In genomic region chr4:17810260-17811077, GRCh38 we compare ENCODE assay signal across 1 cellular context.
TF ChIP-seq lines count a peak whose summit lies in the region.

Gene DCAF16, minus strand, starts transcription at chr4:17810757. Its CDS starts 6,616 bp downstream, at chr4:17804141.
Gene NCAPG, plus strand, starts transcription at chr4:17810979. Its CDS starts 99 bp downstream, at chr4:17811078.

TF ChIP-seq in HepG2, 621 proteins besides CTCF, POLR2A, EP300 and RAD21 (continued from another document and continues in another):
- TF ChIP-seq, protein P1, sequence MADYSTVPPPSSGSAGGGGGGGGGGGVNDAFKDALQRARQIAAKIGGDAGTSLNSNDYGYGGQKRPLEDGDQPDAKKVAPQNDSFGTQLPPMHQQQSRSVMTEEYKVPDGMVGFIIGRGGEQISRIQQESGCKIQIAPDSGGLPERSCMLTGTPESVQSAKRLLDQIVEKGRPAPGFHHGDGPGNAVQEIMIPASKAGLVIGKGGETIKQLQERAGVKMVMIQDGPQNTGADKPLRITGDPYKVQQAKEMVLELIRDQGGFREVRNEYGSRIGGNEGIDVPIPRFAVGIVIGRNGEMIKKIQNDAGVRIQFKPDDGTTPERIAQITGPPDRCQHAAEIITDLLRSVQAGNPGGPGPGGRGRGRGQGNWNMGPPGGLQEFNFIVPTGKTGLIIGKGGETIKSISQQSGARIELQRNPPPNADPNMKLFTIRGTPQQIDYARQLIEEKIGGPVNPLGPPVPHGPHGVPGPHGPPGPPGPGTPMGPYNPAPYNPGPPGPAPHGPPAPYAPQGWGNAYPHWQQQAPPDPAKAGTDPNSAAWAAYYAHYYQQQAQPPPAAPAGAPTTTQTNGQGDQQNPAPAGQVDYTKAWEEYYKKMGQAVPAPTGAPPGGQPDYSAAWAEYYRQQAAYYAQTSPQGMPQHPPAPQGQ (CRISPR knock-in tag; IDR thresholded peaks at IDR 0.05; ENCODE audit: borderline replicate concordance), result no peak; the same call in 1 of the 2 replicates
- TF ChIP-seq SPEN (CRISPR knock-in tag; IDR thresholded peaks at IDR 0.05; ENCODE audit: low read depth), result peak; percentile 97; the same call in 1 of the 2 replicates
- no peak for TF ChIP-seq SYNCRIP (IDR thresholded peaks at IDR 0.05; ENCODE audit: insufficient read depth, low read depth, low read length)
- TF ChIP-seq SNRNP70 (IDR thresholded peaks at IDR 0.05; ENCODE audit: low read depth, low read length), result no peak
- TF ChIP-seq, protein P2, sequence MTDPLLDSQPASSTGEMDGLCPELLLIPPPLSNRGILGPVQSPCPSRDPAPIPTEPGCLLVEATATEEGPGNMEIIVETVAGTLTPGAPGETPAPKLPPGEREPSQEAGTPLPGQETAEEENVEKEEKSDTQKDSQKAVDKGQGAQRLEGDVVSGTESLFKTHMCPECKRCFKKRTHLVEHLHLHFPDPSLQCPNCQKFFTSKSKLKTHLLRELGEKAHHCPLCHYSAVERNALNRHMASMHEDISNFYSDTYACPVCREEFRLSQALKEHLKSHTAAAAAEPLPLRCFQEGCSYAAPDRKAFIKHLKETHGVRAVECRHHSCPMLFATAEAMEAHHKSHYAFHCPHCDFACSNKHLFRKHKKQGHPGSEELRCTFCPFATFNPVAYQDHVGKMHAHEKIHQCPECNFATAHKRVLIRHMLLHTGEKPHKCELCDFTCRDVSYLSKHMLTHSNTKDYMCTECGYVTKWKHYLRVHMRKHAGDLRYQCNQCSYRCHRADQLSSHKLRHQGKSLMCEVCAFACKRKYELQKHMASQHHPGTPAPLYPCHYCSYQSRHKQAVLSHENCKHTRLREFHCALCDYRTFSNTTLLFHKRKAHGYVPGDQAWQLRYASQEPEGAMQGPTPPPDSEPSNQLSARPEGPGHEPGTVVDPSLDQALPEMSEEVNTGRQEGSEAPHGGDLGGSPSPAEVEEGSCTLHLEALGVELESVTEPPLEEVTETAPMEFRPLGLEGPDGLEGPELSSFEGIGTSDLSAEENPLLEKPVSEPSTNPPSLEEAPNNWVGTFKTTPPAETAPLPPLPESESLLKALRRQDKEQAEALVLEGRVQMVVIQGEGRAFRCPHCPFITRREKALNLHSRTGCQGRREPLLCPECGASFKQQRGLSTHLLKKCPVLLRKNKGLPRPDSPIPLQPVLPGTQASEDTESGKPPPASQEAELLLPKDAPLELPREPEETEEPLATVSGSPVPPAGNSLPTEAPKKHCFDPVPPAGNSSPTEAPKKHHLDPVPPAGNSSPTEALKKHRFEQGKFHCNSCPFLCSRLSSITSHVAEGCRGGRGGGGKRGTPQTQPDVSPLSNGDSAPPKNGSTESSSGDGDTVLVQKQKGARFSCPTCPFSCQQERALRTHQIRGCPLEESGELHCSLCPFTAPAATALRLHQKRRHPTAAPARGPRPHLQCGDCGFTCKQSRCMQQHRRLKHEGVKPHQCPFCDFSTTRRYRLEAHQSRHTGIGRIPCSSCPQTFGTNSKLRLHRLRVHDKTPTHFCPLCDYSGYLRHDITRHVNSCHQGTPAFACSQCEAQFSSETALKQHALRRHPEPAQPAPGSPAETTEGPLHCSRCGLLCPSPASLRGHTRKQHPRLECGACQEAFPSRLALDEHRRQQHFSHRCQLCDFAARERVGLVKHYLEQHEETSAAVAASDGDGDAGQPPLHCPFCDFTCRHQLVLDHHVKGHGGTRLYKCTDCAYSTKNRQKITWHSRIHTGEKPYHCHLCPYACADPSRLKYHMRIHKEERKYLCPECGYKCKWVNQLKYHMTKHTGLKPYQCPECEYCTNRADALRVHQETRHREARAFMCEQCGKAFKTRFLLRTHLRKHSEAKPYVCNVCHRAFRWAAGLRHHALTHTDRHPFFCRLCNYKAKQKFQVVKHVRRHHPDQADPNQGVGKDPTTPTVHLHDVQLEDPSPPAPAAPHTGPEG (CRISPR knock-in tag; IDR thresholded peaks at IDR 0.05), result peak; percentile 90
- TF ChIP-seq ZSCAN22 (CRISPR knock-in tag; IDR thresholded peaks at IDR 0.05), result no peak
- TF ChIP-seq TBX3 (IDR thresholded peaks at IDR 0.05; ENCODE audit: borderline replicate concordance), result peak; percentile 28; the same call in 1 of the 2 replicates
- no peak for TF ChIP-seq ZNF441 (CRISPR knock-in tag; IDR thresholded peaks at IDR 0.05; ENCODE audit: borderline replicate concordance)
- peak; percentile 83; the same call in 1 of the 2 replicates for TF ChIP-seq MZF1 (CRISPR knock-in tag; IDR thresholded peaks at IDR 0.05; ENCODE audit: borderline replicate concordance)
- TF ChIP-seq TBX2 (CRISPR knock-in tag; IDR thresholded peaks at IDR 0.05; ENCODE audit: borderline replicate concordance), result peak; percentile 89; the same call in 1 of the 2 replicates
- no peak for TF ChIP-seq ZKSCAN1 (IDR thresholded peaks at IDR 0.05; ENCODE audit: low read length)
- no peak for TF ChIP-seq KDM6A (CRISPR knock-in tag; IDR thresholded peaks at IDR 0.05; ENCODE audit: low read depth)
- TF ChIP-seq RBAK (CRISPR knock-in tag; IDR thresholded peaks at IDR 0.05), result no peak; the same call in 1 of the 2 replicates
- TF ChIP-seq SAFB2 (CRISPR knock-in tag; IDR thresholded peaks at IDR 0.05; ENCODE audit: borderline replicate concordance, low read depth), result peak; percentile 38; the same call in 1 of the 2 replicates
- TF ChIP-seq ZNF460 (CRISPR knock-in tag; IDR thresholded peaks at IDR 0.05; ENCODE audit: borderline replicate concordance), result no peak
- peak; percentile 97 for TF ChIP-seq SIN3B (IDR thresholded peaks at IDR 0.05; ENCODE audit: low read length)
- TF ChIP-seq, protein P3, sequence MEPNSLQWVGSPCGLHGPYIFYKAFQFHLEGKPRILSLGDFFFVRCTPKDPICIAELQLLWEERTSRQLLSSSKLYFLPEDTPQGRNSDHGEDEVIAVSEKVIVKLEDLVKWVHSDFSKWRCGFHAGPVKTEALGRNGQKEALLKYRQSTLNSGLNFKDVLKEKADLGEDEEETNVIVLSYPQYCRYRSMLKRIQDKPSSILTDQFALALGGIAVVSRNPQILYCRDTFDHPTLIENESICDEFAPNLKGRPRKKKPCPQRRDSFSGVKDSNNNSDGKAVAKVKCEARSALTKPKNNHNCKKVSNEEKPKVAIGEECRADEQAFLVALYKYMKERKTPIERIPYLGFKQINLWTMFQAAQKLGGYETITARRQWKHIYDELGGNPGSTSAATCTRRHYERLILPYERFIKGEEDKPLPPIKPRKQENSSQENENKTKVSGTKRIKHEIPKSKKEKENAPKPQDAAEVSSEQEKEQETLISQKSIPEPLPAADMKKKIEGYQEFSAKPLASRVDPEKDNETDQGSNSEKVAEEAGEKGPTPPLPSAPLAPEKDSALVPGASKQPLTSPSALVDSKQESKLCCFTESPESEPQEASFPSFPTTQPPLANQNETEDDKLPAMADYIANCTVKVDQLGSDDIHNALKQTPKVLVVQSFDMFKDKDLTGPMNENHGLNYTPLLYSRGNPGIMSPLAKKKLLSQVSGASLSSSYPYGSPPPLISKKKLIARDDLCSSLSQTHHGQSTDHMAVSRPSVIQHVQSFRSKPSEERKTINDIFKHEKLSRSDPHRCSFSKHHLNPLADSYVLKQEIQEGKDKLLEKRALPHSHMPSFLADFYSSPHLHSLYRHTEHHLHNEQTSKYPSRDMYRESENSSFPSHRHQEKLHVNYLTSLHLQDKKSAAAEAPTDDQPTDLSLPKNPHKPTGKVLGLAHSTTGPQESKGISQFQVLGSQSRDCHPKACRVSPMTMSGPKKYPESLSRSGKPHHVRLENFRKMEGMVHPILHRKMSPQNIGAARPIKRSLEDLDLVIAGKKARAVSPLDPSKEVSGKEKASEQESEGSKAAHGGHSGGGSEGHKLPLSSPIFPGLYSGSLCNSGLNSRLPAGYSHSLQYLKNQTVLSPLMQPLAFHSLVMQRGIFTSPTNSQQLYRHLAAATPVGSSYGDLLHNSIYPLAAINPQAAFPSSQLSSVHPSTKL (CRISPR knock-in tag; IDR thresholded peaks at IDR 0.05), result peak; percentile 52
- TF ChIP-seq ZFYVE20 (CRISPR knock-in tag; IDR thresholded peaks at IDR 0.05; ENCODE audit: borderline replicate concordance, low read depth), result 0 out of 2 replicates have a peak, but pooled peaks have one; percentile 58
- no peak for TF ChIP-seq ARNT (IDR thresholded peaks at IDR 0.05)
- TF ChIP-seq, protein P4, sequence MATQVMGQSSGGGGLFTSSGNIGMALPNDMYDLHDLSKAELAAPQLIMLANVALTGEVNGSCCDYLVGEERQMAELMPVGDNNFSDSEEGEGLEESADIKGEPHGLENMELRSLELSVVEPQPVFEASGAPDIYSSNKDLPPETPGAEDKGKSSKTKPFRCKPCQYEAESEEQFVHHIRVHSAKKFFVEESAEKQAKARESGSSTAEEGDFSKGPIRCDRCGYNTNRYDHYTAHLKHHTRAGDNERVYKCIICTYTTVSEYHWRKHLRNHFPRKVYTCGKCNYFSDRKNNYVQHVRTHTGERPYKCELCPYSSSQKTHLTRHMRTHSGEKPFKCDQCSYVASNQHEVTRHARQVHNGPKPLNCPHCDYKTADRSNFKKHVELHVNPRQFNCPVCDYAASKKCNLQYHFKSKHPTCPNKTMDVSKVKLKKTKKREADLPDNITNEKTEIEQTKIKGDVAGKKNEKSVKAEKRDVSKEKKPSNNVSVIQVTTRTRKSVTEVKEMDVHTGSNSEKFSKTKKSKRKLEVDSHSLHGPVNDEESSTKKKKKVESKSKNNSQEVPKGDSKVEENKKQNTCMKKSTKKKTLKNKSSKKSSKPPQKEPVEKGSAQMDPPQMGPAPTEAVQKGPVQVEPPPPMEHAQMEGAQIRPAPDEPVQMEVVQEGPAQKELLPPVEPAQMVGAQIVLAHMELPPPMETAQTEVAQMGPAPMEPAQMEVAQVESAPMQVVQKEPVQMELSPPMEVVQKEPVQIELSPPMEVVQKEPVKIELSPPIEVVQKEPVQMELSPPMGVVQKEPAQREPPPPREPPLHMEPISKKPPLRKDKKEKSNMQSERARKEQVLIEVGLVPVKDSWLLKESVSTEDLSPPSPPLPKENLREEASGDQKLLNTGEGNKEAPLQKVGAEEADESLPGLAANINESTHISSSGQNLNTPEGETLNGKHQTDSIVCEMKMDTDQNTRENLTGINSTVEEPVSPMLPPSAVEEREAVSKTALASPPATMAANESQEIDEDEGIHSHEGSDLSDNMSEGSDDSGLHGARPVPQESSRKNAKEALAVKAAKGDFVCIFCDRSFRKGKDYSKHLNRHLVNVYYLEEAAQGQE (IDR thresholded peaks at IDR 0.05; ENCODE audit: borderline replicate concordance in 1 of 2, low read depth in 1 of 2, low read length in 2 of 2), result no peak
- TF ChIP-seq ZBTB39 (CRISPR knock-in tag; IDR thresholded peaks at IDR 0.05), result no peak
- TF ChIP-seq, protein P5, sequence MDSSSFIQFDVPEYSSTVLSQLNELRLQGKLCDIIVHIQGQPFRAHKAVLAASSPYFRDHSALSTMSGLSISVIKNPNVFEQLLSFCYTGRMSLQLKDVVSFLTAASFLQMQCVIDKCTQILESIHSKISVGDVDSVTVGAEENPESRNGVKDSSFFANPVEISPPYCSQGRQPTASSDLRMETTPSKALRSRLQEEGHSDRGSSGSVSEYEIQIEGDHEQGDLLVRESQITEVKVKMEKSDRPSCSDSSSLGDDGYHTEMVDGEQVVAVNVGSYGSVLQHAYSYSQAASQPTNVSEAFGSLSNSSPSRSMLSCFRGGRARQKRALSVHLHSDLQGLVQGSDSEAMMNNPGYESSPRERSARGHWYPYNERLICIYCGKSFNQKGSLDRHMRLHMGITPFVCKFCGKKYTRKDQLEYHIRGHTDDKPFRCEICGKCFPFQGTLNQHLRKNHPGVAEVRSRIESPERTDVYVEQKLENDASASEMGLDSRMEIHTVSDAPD (CRISPR knock-in tag; IDR thresholded peaks at IDR 0.05), result 0 out of 2 replicates have a peak, but pooled peaks have one; percentile 41
- TF ChIP-seq SMARCC2 (IDR thresholded peaks at IDR 0.05), result no peak
- TF ChIP-seq, protein P6, sequence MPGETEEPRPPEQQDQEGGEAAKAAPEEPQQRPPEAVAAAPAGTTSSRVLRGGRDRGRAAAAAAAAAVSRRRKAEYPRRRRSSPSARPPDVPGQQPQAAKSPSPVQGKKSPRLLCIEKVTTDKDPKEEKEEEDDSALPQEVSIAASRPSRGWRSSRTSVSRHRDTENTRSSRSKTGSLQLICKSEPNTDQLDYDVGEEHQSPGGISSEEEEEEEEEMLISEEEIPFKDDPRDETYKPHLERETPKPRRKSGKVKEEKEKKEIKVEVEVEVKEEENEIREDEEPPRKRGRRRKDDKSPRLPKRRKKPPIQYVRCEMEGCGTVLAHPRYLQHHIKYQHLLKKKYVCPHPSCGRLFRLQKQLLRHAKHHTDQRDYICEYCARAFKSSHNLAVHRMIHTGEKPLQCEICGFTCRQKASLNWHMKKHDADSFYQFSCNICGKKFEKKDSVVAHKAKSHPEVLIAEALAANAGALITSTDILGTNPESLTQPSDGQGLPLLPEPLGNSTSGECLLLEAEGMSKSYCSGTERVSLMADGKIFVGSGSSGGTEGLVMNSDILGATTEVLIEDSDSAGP (CRISPR knock-in tag; IDR thresholded peaks at IDR 0.05; ENCODE audit: borderline replicate concordance), result peak; percentile 90; the same call in 1 of the 2 replicates
- no peak for TF ChIP-seq ARID3A (IDR thresholded peaks at IDR 0.05; ENCODE audit: low read depth, low read length)
- TF ChIP-seq HNRNPUL1 (IDR thresholded peaks at IDR 0.05; ENCODE audit: low read depth, low read length), result no peak
